8 cellular contexts compared by ENCODE assay signal in genomic region chrX:7925867-7926472, GRCh38. TPM values are rescaled to one million over a fixed set of nuclear protein-coding genes. Genes with fewer than 3 reads are reported as not detected.
DNase-seq lines count a peak whose midpoint lies in the region; ATAC-seq lines count a peak whose summit lies in the region.

No MANE protein-coding gene starts in this region.

- H3K27me3 Mint-ChIP-seq in activated CD4-positive, alpha-beta memory T cell treated with anti-CD3 and anti-CD28 coated beads, Interleukin-2, amount 10 ng/mL, durations not matched to agents 7 days and 5 days: no peaks in the 10 kb centered on the region

- no peaks in the 10 kb centered on the region for H3K27me3 ChIP-seq in effector memory CD4-positive, alpha-beta T cell (replicated peaks; ENCODE audit: control insufficient read depth, insufficient read depth, low read length, poor library complexity, severe bottlenecking)

- POLR2A ChIA-PET in activated CD4-positive, alpha-beta memory T cell treated with anti-CD3 and anti-CD28 coated beads, Interleukin-2, amount 10 ng/mL, durations not matched to agents 7 days and 5 days (lab: Charles Lee): no interaction called here

- no peaks in the 10 kb centered on the region for H3K9me3 ChIP-seq in effector memory CD4-positive, alpha-beta T cell (ENCODE audit: control insufficient read depth, low read length)

- H3K4me1 Mint-ChIP-seq in activated CD4-positive, alpha-beta memory T cell treated with anti-CD3 and anti-CD28 coated beads, Interleukin-2, amount 10 ng/mL, durations not matched to agents 7 days and 5 days: peaks cover 16% of the 10 kb centered on the region
- H3K4me1 Mint-ChIP-seq in stimulated activated effector memory CD8-positive, alpha-beta T cell treated with anti-CD3 and anti-CD28 coated beads, Interleukin-12 subunit alpha, Interleukin-12 subunit beta, amount 100 ng/mL, for 72 hours: no peaks in the 10 kb centered on the region

- DNase-seq in SIG-M5 treated with dmso at 0.1 percent for 504 hours (lab: John Stamatoyannopoulos, UW; ENCODE audit: unreplicated experiment) (peak; percentile 51), SIG-M5 (lab: John Stamatoyannopoulos, UW) (no peak), NCI-H524 (lab: John Stamatoyannopoulos, UW) (peak; percentile 52 to 80), mucosa of gallbladder (ENCODE audit: low spot score) (peak; percentile 65)
- peak; percentile 62 for DNase-seq in activated CD4-positive, alpha-beta memory T cell treated with anti-CD3 and anti-CD28 coated beads, Interleukin-2, amount 10 ng/mL, durations not matched to agents 7 days and 5 days
- DNase-seq in effector memory CD4-positive, alpha-beta T cell: peak; percentile 4 to 38 (median 37)
- DNase-seq in stimulated activated effector memory CD8-positive, alpha-beta T cell treated with anti-CD3 and anti-CD28 coated beads, Interleukin-12 subunit alpha, Interleukin-12 subunit beta, amount 100 ng/mL, for 72 hours (ENCODE audit: low spot score in 2 of 2): peak; percentile 5 to 51

- H3K27ac Mint-ChIP-seq in activated CD4-positive, alpha-beta memory T cell treated with anti-CD3 and anti-CD28 coated beads, Interleukin-2, amount 10 ng/mL, durations not matched to agents 7 days and 5 days: peak overlapping the region; percentile 21
- H3K27ac Mint-ChIP-seq in stimulated activated effector memory CD8-positive, alpha-beta T cell treated with anti-CD3 and anti-CD28 coated beads, Interleukin-12 subunit alpha, Interleukin-12 subunit beta, amount 100 ng/mL, for 72 hours: no peak overlapping the region

- no peaks in the 10 kb centered on the region for H3K36me3 Mint-ChIP-seq in activated CD4-positive, alpha-beta memory T cell treated with anti-CD3 and anti-CD28 coated beads, Interleukin-2, amount 10 ng/mL, durations not matched to agents 7 days and 5 days (ENCODE audit: low read depth)
- H3K36me3 Mint-ChIP-seq in stimulated activated effector memory CD8-positive, alpha-beta T cell treated with anti-CD3 and anti-CD28 coated beads, Interleukin-12 subunit alpha, Interleukin-12 subunit beta, amount 100 ng/mL, for 72 hours: peaks cover 4% of the 10 kb centered on the region

- H3K4me3 ChIP-seq in effector memory CD4-positive, alpha-beta T cell (ENCODE audit: insufficient read depth, low read depth, low read length, poor library complexity, severe bottlenecking): no peak overlapping the region

- CTCF ChIA-PET in activated CD4-positive, alpha-beta memory T cell treated with anti-CD3 and anti-CD28 coated beads, Interleukin-2, amount 10 ng/mL, durations not matched to agents 7 days and 5 days (lab: Charles Lee): interaction anchor here (0.9 kb wide), 1 partner anchor 11 kb away, joined by 3 read pairs; no protein-coding TSS in a partner anchor

- H3K4me1 ChIP-seq in effector memory CD4-positive, alpha-beta T cell (ENCODE audit: control insufficient read depth, insufficient read depth, low read length, poor library complexity, severe bottlenecking): peaks cover 5% of the 10 kb centered on the region

- peak; percentile 31 for ATAC-seq in HG03108 (IDR thresholded peaks at IDR 0.05; ENCODE audit: unreplicated experiment)
- ATAC-seq in stimulated activated effector memory CD8-positive, alpha-beta T cell treated with anti-CD3 and anti-CD28 coated beads, Interleukin-12 subunit alpha, Interleukin-12 subunit beta, amount 100 ng/mL, for 72 hours: peak; percentile 46

- H3K27ac ChIP-seq in effector memory CD4-positive, alpha-beta T cell (ENCODE audit: insufficient read depth, low read length, poor library complexity, severe bottlenecking): no peak overlapping the region

- H3K36me3 ChIP-seq in effector memory CD4-positive, alpha-beta T cell (ENCODE audit: control insufficient read depth, insufficient read depth, low read length): no peaks in the 10 kb centered on the region

- H3K9me3 Mint-ChIP-seq in activated CD4-positive, alpha-beta memory T cell treated with anti-CD3 and anti-CD28 coated beads, Interleukin-2, amount 10 ng/mL, durations not matched to agents 7 days and 5 days: no peaks in the 10 kb centered on the region
- no peaks in the 10 kb centered on the region for H3K9me3 Mint-ChIP-seq in stimulated activated effector memory CD8-positive, alpha-beta T cell treated with anti-CD3 and anti-CD28 coated beads, Interleukin-12 subunit alpha, Interleukin-12 subunit beta, amount 100 ng/mL, for 72 hours

- H3K4me3 Mint-ChIP-seq in activated CD4-positive, alpha-beta memory T cell treated with anti-CD3 and anti-CD28 coated beads, Interleukin-2, amount 10 ng/mL, durations not matched to agents 7 days and 5 days: peak overlapping the region; percentile 35
- peak overlapping the region; percentile 75 for H3K4me3 Mint-ChIP-seq in stimulated activated effector memory CD8-positive, alpha-beta T cell treated with anti-CD3 and anti-CD28 coated beads, Interleukin-12 subunit alpha, Interleukin-12 subunit beta, amount 100 ng/mL, for 72 hours

RNA-seq across cellular contexts. Expression of gene PNPLA4, which starts 1.2 kb away (rescaled TPM):
- total RNA-seq in activated CD4-positive, alpha-beta memory T cell treated with anti-CD3 and anti-CD28 coated beads, Interleukin-2, amount 10 ng/mL, durations not matched to agents 7 days and 5 days: 1 to 10 TPM; 4.3 to 4.5 TPM
- 18.9 TPM for total RNA-seq in mucosa of gallbladder
